24 cellular contexts compared by ENCODE assay signal in the genomic region with DNA sequence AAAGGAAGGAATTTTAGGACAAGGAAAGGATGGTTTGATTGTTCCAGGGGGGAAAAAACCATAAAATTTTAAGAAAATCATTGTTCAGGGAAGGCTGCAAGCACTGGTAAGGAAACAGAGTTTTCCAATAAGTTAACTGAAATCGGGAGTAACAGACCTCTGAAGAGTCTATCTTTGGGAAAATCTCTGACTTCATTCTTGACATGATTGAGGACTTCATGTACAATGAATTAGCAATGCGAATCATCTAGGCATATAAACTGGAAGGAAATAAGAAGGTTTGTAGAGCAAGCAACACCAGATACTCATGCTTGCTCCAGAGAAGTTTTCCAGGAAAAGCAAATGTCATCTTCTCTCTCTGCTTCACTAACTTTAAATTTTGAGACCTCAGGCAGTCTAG. TPM values are rescaled to one million over a fixed set of nuclear protein-coding genes. Genes with fewer than 3 reads are reported as not detected.
A peak's percentile ranks its signal among the peaks of the same experiment; 100 is the strongest.
DNase-seq lines count a peak whose midpoint lies in the region; ATAC-seq, FAIRE-seq and TF ChIP-seq lines count a peak whose summit lies in the region.
"Had no signal": no experiment of that assay in that cellular context is flagged by ENCODE, and none has a peak within 500 bp of the region (broad histone marks: within the 10 kb centered on the region; RNA-seq: fewer than 3 reads in every experiment).

No MANE protein-coding gene starts in this region.

- H3K27ac Mint-ChIP-seq in GM23338, result no peak overlapping the region
- H3K27ac Mint-ChIP-seq: activated CD4-positive, alpha-beta T cell treated with anti-CD3 and anti-CD28 coated beads for 36 hours; activated CD8-positive, alpha-beta T cell treated with anti-CD3 and anti-CD28 coated beads for 36 hours; activated naive CD4-positive, alpha-beta T cell treated with anti-CD3 and anti-CD28 coated beads, Interleukin-2, amount 10 ng/mL, durations not matched to agents 7 days and 5 days; naive thymus-derived CD4-positive, alpha-beta T cell; stimulated activated effector memory CD8-positive, alpha-beta T cell treated with anti-CD3 and anti-CD28 coated beads, Interleukin-12 subunit alpha, Interleukin-12 subunit beta, amount 100 ng/mL, for 72 hours had no signal

- peaks cover 6% of the 10 kb centered on the region for H3K27me3 Mint-ChIP-seq in GM23338 (ENCODE audit: insufficient read depth, low read depth, poor library complexity)
- H3K27me3 Mint-ChIP-seq: activated CD4-positive, alpha-beta T cell treated with anti-CD3 and anti-CD28 coated beads for 36 hours; activated CD8-positive, alpha-beta T cell treated with anti-CD3 and anti-CD28 coated beads for 36 hours had no signal

- peaks cover 21% of the 10 kb centered on the region for H3K36me3 Mint-ChIP-seq in GM23338 (ENCODE audit: low read depth)
- H3K36me3 Mint-ChIP-seq: activated naive CD4-positive, alpha-beta T cell treated with anti-CD3 and anti-CD28 coated beads, Interleukin-2, amount 10 ng/mL, durations not matched to agents 7 days and 5 days; stimulated activated effector memory CD8-positive, alpha-beta T cell treated with anti-CD3 and anti-CD28 coated beads, Interleukin-12 subunit alpha, Interleukin-12 subunit beta, amount 100 ng/mL, for 72 hours had no signal

- no peaks in the 10 kb centered on the region for H3K27me3 ChIP-seq in GM23338 (ENCODE audit: insufficient read depth)
- H3K27me3 ChIP-seq in bronchial epithelial cell (ENCODE audit: control insufficient read depth, insufficient read depth, low read length), result no peaks in the 10 kb centered on the region
- no peaks in the 10 kb centered on the region for H3K27me3 ChIP-seq in mesendoderm (ENCODE audit: insufficient read depth, low read length, poor library complexity)
- H3K27me3 ChIP-seq in Peyer's patch, result no peaks in the 10 kb centered on the region
- H3K27me3 ChIP-seq: body of pancreas, tibial nerve had no signal

- no peak for ATAC-seq in GM23338
- ATAC-seq in activated CD4-positive, CD25-positive, alpha-beta regulatory T cell treated with anti-CD3 and anti-CD28 coated beads, Interleukin-2, amount 50 U/mL, for 24 hours, result no peak
- ATAC-seq: activated CD4-positive, alpha-beta T cell treated with anti-CD3 and anti-CD28 coated beads for 36 hours; activated CD8-positive, alpha-beta T cell treated with anti-CD3 and anti-CD28 coated beads for 36 hours; body of pancreas; stimulated activated effector memory CD8-positive, alpha-beta T cell treated with anti-CD3 and anti-CD28 coated beads, Interleukin-12 subunit alpha, Interleukin-12 subunit beta, amount 100 ng/mL, for 72 hours had no signal

- peaks cover 18% of the 10 kb centered on the region for H3K9me3 Mint-ChIP-seq in GM23338
- H3K9me3 Mint-ChIP-seq: activated CD8-positive, alpha-beta T cell treated with anti-CD3 and anti-CD28 coated beads for 36 hours; activated naive CD4-positive, alpha-beta T cell treated with anti-CD3 and anti-CD28 coated beads, Interleukin-2, amount 10 ng/mL, durations not matched to agents 7 days and 5 days; naive thymus-derived CD4-positive, alpha-beta T cell; stimulated activated effector memory CD8-positive, alpha-beta T cell treated with anti-CD3 and anti-CD28 coated beads, Interleukin-12 subunit alpha, Interleukin-12 subunit beta, amount 100 ng/mL, for 72 hours had no signal

- no peaks in the 10 kb centered on the region for H3K9me2 ChIP-seq in GM23338 (ENCODE audit: insufficient read depth)

- no peak overlapping the region for H3K23ac ChIP-seq in mesendoderm (ENCODE audit: low read length)

- no peak overlapping the region for H2BK120ac ChIP-seq in mesendoderm (ENCODE audit: low read depth, low read length)

- no peak for FAIRE-seq in bronchial epithelial cell (lab: Jason Lieb, UNC)
- FAIRE-seq: GM12878, H54, HTR-8/SVneo, kidney had no signal

- H3K36me3 ChIP-seq in GM23338 (ENCODE audit: insufficient read depth), result no peaks in the 10 kb centered on the region; the same call in 1 of the 2 replicates
- no peaks in the 10 kb centered on the region for H3K36me3 ChIP-seq in bronchial epithelial cell (ENCODE audit: control insufficient read depth, insufficient read depth, low read length)
- H3K36me3 ChIP-seq in mesendoderm (ENCODE audit: control insufficient read depth, insufficient read depth, low read length), result no peaks in the 10 kb centered on the region
- H3K36me3 ChIP-seq in Peyer's patch, result no peaks in the 10 kb centered on the region
- H3K36me3 ChIP-seq: tibial nerve had no signal

- H3K18ac ChIP-seq in mesendoderm (ENCODE audit: low read length), result no peak overlapping the region

- peak overlapping the region; percentile 51 for H2BK5ac ChIP-seq in mesendoderm (ENCODE audit: low read length)

- no peak for DNase-seq in GM23338 (ENCODE audit: low spot score)
- DNase-seq in OCI-M1 (lab: John Stamatoyannopoulos, UW), result peak; percentile 34
- peak; percentile 10 for DNase-seq in bronchial epithelial cell (ENCODE audit: low read depth)
- no peak for DNase-seq in mesendoderm
- DNase-seq in Peyer's patch, result no peak
- DNase-seq in NCI-H1930 (lab: John Stamatoyannopoulos, UW), result no peak
- DNase-seq: activated CD4-positive, alpha-beta T cell treated with anti-CD3 and anti-CD28 coated beads for 36 hours; activated CD8-positive, alpha-beta memory T cell treated with anti-CD3 and anti-CD28 coated beads, Interleukin-2, amount 50 U/mL, for 48 hours; activated CD8-positive, alpha-beta T cell treated with anti-CD3 and anti-CD28 coated beads for 36 hours; activated naive CD4-positive, alpha-beta T cell treated with anti-CD3 and anti-CD28 coated beads, Interleukin-2, amount 10 ng/mL, durations not matched to agents 7 days and 5 days; body of pancreas; kidney; naive thymus-derived CD4-positive, alpha-beta T cell; NCI-H1436 treated with DMSO at 0.1 percent for 48 hours; NCI-H2107; NCI-H748 treated with DMSO at 0.1 percent for 48 hours; stimulated activated CD4-positive, alpha-beta T cell treated with anti-CD3 and anti-CD28 coated beads, Interleukin-15, amount 100 ng/mL, for 24 hours had no signal

- no peak overlapping the region for H4K8ac ChIP-seq in mesendoderm (ENCODE audit: low read depth, low read length)

- H4K5ac ChIP-seq in mesendoderm (ENCODE audit: low read length), result no peak overlapping the region

- no CpG with 5 or more reads among the region's 2 CpGs for WGBS in mesendoderm (ENCODE audit: extremely low coverage, insufficient coverage, low lambda C conversion rate)

- TF ChIP-seq CTCF in GM23338 (conservative IDR thresholded peaks at IDR 0.05; ENCODE audit: low read depth in 2 of 2) (no peak), bronchial epithelial cell (IDR thresholded peaks at IDR 0.05; ENCODE audit: insufficient read depth, low read length, severe bottlenecking) (no peak), Peyer's patch (IDR thresholded peaks at IDR 0.05) (no peak)

- peaks cover 28% of the 10 kb centered on the region for H4K20me1 ChIP-seq in GM23338 (replicated peaks; ENCODE audit: insufficient read depth)

- no peak for TF ChIP-seq POLR2A in Peyer's patch (IDR thresholded peaks at IDR 0.05)

- no peak overlapping the region for H2AK5ac ChIP-seq in mesendoderm (ENCODE audit: low read length)

- H3K4ac ChIP-seq in mesendoderm (ENCODE audit: low read depth, low read length), result no peak overlapping the region

- H3K27ac ChIP-seq in GM23338 (ENCODE audit: low read depth), result no peak overlapping the region; the same call in 1 of the 2 replicates
- H3K27ac ChIP-seq in mesendoderm (ENCODE audit: low read depth, low read length), result peak overlapping the region; percentile 45
- H3K27ac ChIP-seq in Peyer's patch, result no peak overlapping the region
- H3K27ac ChIP-seq: KMS-11, tibial nerve had no signal

- no peaks in the 10 kb centered on the region for H3K9me3 ChIP-seq in Peyer's patch
- H3K9me3 ChIP-seq: body of pancreas, tibial nerve had no signal

- peaks cover 33% of the 10 kb centered on the region for H3K4me1 Mint-ChIP-seq in GM23338
- H3K4me1 Mint-ChIP-seq: activated naive CD4-positive, alpha-beta T cell treated with anti-CD3 and anti-CD28 coated beads, Interleukin-2, amount 10 ng/mL, durations not matched to agents 7 days and 5 days had no signal

- H3K4me3 ChIP-seq in GM23338, result no peak overlapping the region
- H3K4me3 ChIP-seq in bronchial epithelial cell (ENCODE audit: low read depth, low read length), result no peak overlapping the region
- H3K4me3 ChIP-seq in mesendoderm (ENCODE audit: low read length), result no peak overlapping the region
- no peak overlapping the region for H3K4me3 ChIP-seq in Peyer's patch
- H3K4me3 ChIP-seq: body of pancreas, GM12878, tibial nerve had no signal

- peak overlapping the region; percentile 69; the same call in 1 of the 2 replicates for H3K4me2 ChIP-seq in GM23338
- H3K4me2 ChIP-seq in mesendoderm (ENCODE audit: low read length), result no peak overlapping the region
- H3K4me2 ChIP-seq: KMS-11 had no signal

- H2BK15ac ChIP-seq in mesendoderm (replicated peaks; ENCODE audit: low read depth), result no peak overlapping the region

- H3K9ac ChIP-seq in mesendoderm (ENCODE audit: low read length), result no peak overlapping the region
- H3K9ac ChIP-seq: KMS-11 had no signal

- peaks cover 16% of the 10 kb centered on the region for H3K79me1 ChIP-seq in mesendoderm (ENCODE audit: low read length)

- peaks cover 76% of the 10 kb centered on the region for H3K79me2 ChIP-seq in GM23338 (replicated peaks; ENCODE audit: insufficient read depth)
- peaks cover 46% of the 10 kb centered on the region for H3K79me2 ChIP-seq in mesendoderm (ENCODE audit: control insufficient read depth, insufficient read depth, low read length)

- no peaks in the 10 kb centered on the region for H3F3A ChIP-seq in GM23338 (replicated peaks; ENCODE audit: low read depth)

- no peak overlapping the region for H3K4me3 Mint-ChIP-seq in GM23338
- H3K4me3 Mint-ChIP-seq: activated CD4-positive, alpha-beta T cell treated with anti-CD3 and anti-CD28 coated beads for 36 hours; activated CD8-positive, alpha-beta T cell treated with anti-CD3 and anti-CD28 coated beads for 36 hours; activated naive CD4-positive, alpha-beta T cell treated with anti-CD3 and anti-CD28 coated beads, Interleukin-2, amount 10 ng/mL, durations not matched to agents 7 days and 5 days; naive thymus-derived CD4-positive, alpha-beta T cell; stimulated activated effector memory CD8-positive, alpha-beta T cell treated with anti-CD3 and anti-CD28 coated beads, Interleukin-12 subunit alpha, Interleukin-12 subunit beta, amount 100 ng/mL, for 72 hours had no signal

- H2AFZ ChIP-seq in GM23338, result no peak overlapping the region

- H3K4me1 ChIP-seq in GM23338 (ENCODE audit: insufficient read depth) (peaks cover 28% of the 10 kb centered on the region), mesendoderm (ENCODE audit: control insufficient read depth, low read depth, low read length) (peaks cover 6% of the 10 kb centered on the region), Peyer's patch (no peaks in the 10 kb centered on the region)

- H3K56ac ChIP-seq in mesendoderm (ENCODE audit: low read length), result no peak overlapping the region

TF ChIP-seq in GM23338, 12 proteins besides CTCF, POLR2A, EP300 and RAD21 (continues in another document):
- TF ChIP-seq ZNF331 (CRISPR knock-in tag; IDR thresholded peaks at IDR 0.05; ENCODE audit: low read depth) (no peak), POLR2AphosphoS5 (IDR thresholded peaks at IDR 0.05; ENCODE audit: low read depth) (no peak)

RNA-seq across cellular contexts. Expression of a gene that starts 18.5 kb away (rescaled TPM):
- 291 and 322 TPM in 2 replicates for total RNA-seq in GM23338 (2014; rRNA removed; shearing (Covaris generic))
- 312 and 362 TPM in 2 replicates for polyA plus RNA-seq in GM23338 (2016; fragmentation: Nextera tagmentation; extraction: Ambion mirVana)
- total RNA-seq in bronchial epithelial cell, result 504 and 567 TPM in 2 replicates
- 190 TPM for polyA plus RNA-seq in mesendoderm (2013, experiment 1 of 2)
- polyA plus RNA-seq in mesendoderm (2013, experiment 2 of 2), result 190 TPM
- total RNA-seq in Peyer's patch, result 100 to 1,000 TPM in 3 of 4 donors, 10 to 100 TPM in 1; 86.6 to 530 (median 347) TPM

Comparison
In these comparisons a context has a peak if more than half of its experiments do, and no peak if none do; other contexts are left out.
1. DNase-seq: peak in OCI-M1 (single experiment) and bronchial epithelial cell (single experiment); none in GM23338 (single experiment), mesendoderm (single experiment), Peyer's patch (0 of 3) and NCI-H1930 (0 of 2).